3 cellular contexts compared by ENCODE assay signal in genomic region chr5:139344177-139344576, GRCh38.
TF ChIP-seq lines count a peak whose summit lies in the region.

No MANE protein-coding gene starts in this region.

TF ChIP-seq in SK-N-SH, 30 proteins besides CTCF, POLR2A, EP300 and RAD21:
- TF ChIP-seq MXI1 (IDR thresholded peaks at IDR 0.05; ENCODE audit: low read depth, low read length) (no peak), SMC3 (IDR thresholded peaks at IDR 0.05; ENCODE audit: low read depth, low read length) (no peak), PBX3 (IDR thresholded peaks at IDR 0.05) (no peak), FOXJ3 (CRISPR knock-in tag; IDR thresholded peaks at IDR 0.05) (no peak), TCF12 (IDR thresholded peaks at IDR 0.05) (no peak), EZH2phosphoT487 (IDR thresholded peaks at IDR 0.05; ENCODE audit: borderline replicate concordance, low read depth) (no peak), NFIC (IDR thresholded peaks at IDR 0.05; ENCODE audit: borderline replicate concordance) (no peak)

TF ChIP-seq in SK-N-SH treated with all-trans-retinoic acid at 6 μM for 48 hours, 23 proteins besides CTCF, POLR2A, EP300 and RAD21:
- TF ChIP-seq CSDC2 (CRISPR knock-in tag; IDR thresholded peaks at IDR 0.05) (no peak), TOX (CRISPR knock-in tag; IDR thresholded peaks at IDR 0.05; ENCODE audit: borderline replicate concordance) (no peak)

TF ChIP-seq in IMR-90, 13 proteins besides CTCF, POLR2A, EP300 and RAD21:
- TF ChIP-seq FOS (IDR thresholded peaks at IDR 0.05; ENCODE audit: low read depth, low read length): no peak
- no peak for TF ChIP-seq CHD1 (IDR thresholded peaks at IDR 0.05; ENCODE audit: low read depth, low read length)
- no peak for TF ChIP-seq RFX5 (IDR thresholded peaks at IDR 0.05; ENCODE audit: low read depth, low read length)
- no peak for TF ChIP-seq RCOR1 (IDR thresholded peaks at IDR 0.05; ENCODE audit: insufficient replicate concordance, low read length)
- no peak for TF ChIP-seq MXI1 (IDR thresholded peaks at IDR 0.05; ENCODE audit: borderline replicate concordance, low read depth, low read length)
TF ChIP-seq in IMR-90: peak in this region for 0.
